In genomic region chr10:50422259-50422658, GRCh38 we compare ENCODE assay signal across 21 cellular contexts.
A peak's percentile ranks its signal among the peaks of the same experiment; 100 is the strongest.
DNase-seq lines count a peak whose midpoint lies in the region; ATAC-seq, FAIRE-seq and TF ChIP-seq lines count a peak whose summit lies in the region.
"Had no signal": no experiment of that assay in that cellular context is flagged by ENCODE, and none has a peak within 500 bp of the region (broad histone marks: within the 10 kb centered on the region; RNA-seq: fewer than 3 reads in every experiment).

No MANE protein-coding gene starts in this region.

- no peaks in the 10 kb centered on the region; the same call in 1 of the 3 replicates for H3K36me3 ChIP-seq in K562 (ENCODE audit: control insufficient read depth, insufficient read depth, low read length)
- no peaks in the 10 kb centered on the region for H3K36me3 ChIP-seq in lower lobe of right lung
- H3K36me3 ChIP-seq: ascending aorta, neutrophil, WERI-Rb-1 had no signal

- H3K9me3 ChIP-seq in K562 (replicated peaks; ENCODE audit: control insufficient read depth, insufficient read depth, low read depth, low read length) (no peaks in the 10 kb centered on the region), lower lobe of right lung (no peaks in the 10 kb centered on the region)
- H3K9me3 ChIP-seq: ascending aorta, neutrophil had no signal

- ATAC-seq in GM21529 (IDR thresholded peaks at IDR 0.05; ENCODE audit: unreplicated experiment), result peak; percentile 19
- no peak for ATAC-seq in K562
- no peak for ATAC-seq in lower lobe of right lung
- ATAC-seq in activated T-cell treated with anti-CD3 and anti-CD28 coated beads, Interleukin-2, amount 50 U/mL, for 4 hours, result no peak
- no peak for ATAC-seq in HG03354 (IDR thresholded peaks at IDR 0.05; ENCODE audit: poor library complexity, severe bottlenecking, unreplicated experiment)
- no peak for ATAC-seq in stimulated activated naive B cell treated with anti-CD40 and anti-IgM and Interleukin-4, amounts not matched to agents 10 μg/mL and 1 μg/mL and 100 μg/mL, for 72 hours (replicated peaks)
- ATAC-seq: stimulated activated memory B cell treated with anti-CD40 and anti-IgM and Interleukin-4, amounts not matched to agents 10 μg/mL and 1 μg/mL and 100 μg/mL, for 72 hours had no signal

- intact Hi-C loops in K562 (cut with micrococcal nuclease) (no loop called here), lower lobe of right lung (cut with DNase I) (no loop called here)

- H3K27ac ChIP-seq in K562 (ENCODE audit: extremely low read depth, low read depth, low read length) (no peak overlapping the region), lower lobe of right lung (peak overlapping the region; percentile 18)
- H3K27ac ChIP-seq: ascending aorta, neutrophil, WERI-Rb-1 had no signal

- in situ Hi-C loops in K562 (cut with MboI), result no loop called here

- DNase-seq in Ammon's horn (ENCODE audit: low spot score) (peak; percentile 86), K562 (ENCODE audit: extremely low read depth in 1 of 4, low spot score in 3 of 4) (no peak), lower lobe of right lung (no peak), islet precursor cell (no peak)
- DNase-seq in activated T-cell treated with anti-CD3 and anti-CD28 coated beads, Interleukin-2, amount 50 U/mL, for 4 hours, result no peak
- no peak for DNase-seq in stimulated activated naive B cell treated with anti-CD40 and anti-IgM and Interleukin-4, amounts not matched to agents 10 μg/mL and 1 μg/mL and 100 μg/mL, for 72 hours
- DNase-seq: activated CD4-positive, alpha-beta T cell treated with anti-CD3 and anti-CD28 coated beads, Interleukin-2, amount 50 U/mL, for 4 hours; activated naive CD4-positive, alpha-beta T cell treated with anti-CD3 and anti-CD28 coated beads for 36 hours; CD4-positive, alpha-beta memory T cell; EL; kidney glomerular epithelial cell; NCI-H1694 treated with DMSO at 0.1 percent for 48 hours; NCI-H510A; retina; trophoblast cell; WERI-Rb-1 had no signal

- no peak for TF ChIP-seq CTCF in K562 (IDR thresholded peaks at IDR 0.05 in 2 of 3, conservative IDR thresholded peaks at IDR 0.05 in 1 of 3; ENCODE audit: insufficient read depth in 2 of 3, low read depth in 1 of 3, low read length in 3 of 3)
- no peak for TF ChIP-seq CTCF in lower lobe of right lung (IDR thresholded peaks at IDR 0.05)

- H3K4me2 ChIP-seq in K562 (ENCODE audit: insufficient read depth, low read length), result no peak overlapping the region

- no peak for TF ChIP-seq RAD21 in K562 (CRISPR knock-in tag; conservative IDR thresholded peaks at IDR 0.05 in 1 of 2, IDR thresholded peaks at IDR 0.05 in 1 of 2)

- H3K9me1 ChIP-seq in K562 (ENCODE audit: control insufficient read depth, insufficient read depth, low read length), result no peaks in the 10 kb centered on the region

- no peak for TF ChIP-seq EP300 in K562 (IDR thresholded peaks at IDR 0.05; ENCODE audit: low read length)

- H3K36me3 Mint-ChIP-seq in activated T-cell treated with anti-CD3 and anti-CD28 coated beads, Interleukin-2, amount 50 U/mL, for 4 hours (ENCODE audit: insufficient read depth), result peaks cover 17% of the 10 kb centered on the region
- H3K36me3 Mint-ChIP-seq in stimulated activated naive B cell treated with anti-CD40 and anti-IgM and Interleukin-4, amounts not matched to agents 10 μg/mL and 1 μg/mL and 100 μg/mL, for 72 hours, result peaks cover 4 to 28% of the 10 kb centered on the region in 2 donors

- no peaks in the 10 kb centered on the region for H3K27me3 Mint-ChIP-seq in activated T-cell treated with anti-CD3 and anti-CD28 coated beads, Interleukin-2, amount 50 U/mL, for 4 hours (ENCODE audit: low read depth)
- no peaks in the 10 kb centered on the region for H3K27me3 Mint-ChIP-seq in stimulated activated naive B cell treated with anti-CD40 and anti-IgM and Interleukin-4, amounts not matched to agents 10 μg/mL and 1 μg/mL and 100 μg/mL, for 72 hours
- H3K27me3 Mint-ChIP-seq: CD4-positive, alpha-beta memory T cell; stimulated activated memory B cell treated with anti-CD40 and anti-IgM and Interleukin-4, amounts not matched to agents 10 μg/mL and 1 μg/mL and 100 μg/mL, for 72 hours had no signal

- H3K4me3 ChIP-seq in K562, result no peak overlapping the region
- H3K4me3 ChIP-seq in lower lobe of right lung, result no peak overlapping the region
- H3K4me3 ChIP-seq: ascending aorta had no signal

- CTCF ChIA-PET in K562 (lab: Yijun Ruan, JAX; ENCODE audit: low intra/inter-chr PET ratio), result interaction anchor here (1.6 kb wide), 1 partner anchor 202 kb away, joined by 4 read pairs; no protein-coding TSS in a partner anchor

- H3K4me1 Mint-ChIP-seq in activated T-cell treated with anti-CD3 and anti-CD28 coated beads, Interleukin-2, amount 50 U/mL, for 4 hours (ENCODE audit: low read depth), result peaks cover 37% of the 10 kb centered on the region
- H3K4me1 Mint-ChIP-seq in stimulated activated naive B cell treated with anti-CD40 and anti-IgM and Interleukin-4, amounts not matched to agents 10 μg/mL and 1 μg/mL and 100 μg/mL, for 72 hours, result peaks cover 30 to 43% of the 10 kb centered on the region in 2 donors

- no TSS peak for BruUV-seq in K562 (replicated peaks; lab: Mats Ljungman, UMichigan)

- H3K9ac ChIP-seq in K562 (ENCODE audit: insufficient read depth in 1 of 2, low read depth in 2 of 2, low read length in 2 of 2), result no peak overlapping the region

- WGBS in K562 (ENCODE audit: insufficient coverage, low coverage, missing lambda C conversion rate), result 52% methylated on average over 4 of the region's 4 CpGs

- no peak for FAIRE-seq in K562 (lab: Jason Lieb, UNC)

- H3K27me3 ChIP-seq in K562 (ENCODE audit: control insufficient read depth in 2 of 2, insufficient read depth in 2 of 2, low read length in 2 of 2) (no peaks in the 10 kb centered on the region), lower lobe of right lung (ENCODE audit: low read depth) (no peaks in the 10 kb centered on the region)
- H3K27me3 ChIP-seq: ascending aorta had no signal

- H4K20me1 ChIP-seq in K562 (replicated peaks; ENCODE audit: control insufficient read depth, insufficient read depth, low read length), result no peaks in the 10 kb centered on the region

- POLR2A ChIA-PET in K562 (lab: Yijun Ruan, JAX), result no interaction called here

- no peak overlapping the region for H3K4me3 Mint-ChIP-seq in activated T-cell treated with anti-CD3 and anti-CD28 coated beads, Interleukin-2, amount 50 U/mL, for 4 hours
- H3K4me3 Mint-ChIP-seq in stimulated activated naive B cell treated with anti-CD40 and anti-IgM and Interleukin-4, amounts not matched to agents 10 μg/mL and 1 μg/mL and 100 μg/mL, for 72 hours, result no peak overlapping the region
- H3K4me3 Mint-ChIP-seq: activated naive CD4-positive, alpha-beta T cell treated with anti-CD3 and anti-CD28 coated beads for 36 hours; stimulated activated memory B cell treated with anti-CD40 and anti-IgM and Interleukin-4, amounts not matched to agents 10 μg/mL and 1 μg/mL and 100 μg/mL, for 72 hours had no signal

- no peak overlapping the region for H3K27ac Mint-ChIP-seq in stimulated activated naive B cell treated with anti-CD40 and anti-IgM and Interleukin-4, amounts not matched to agents 10 μg/mL and 1 μg/mL and 100 μg/mL, for 72 hours
- H3K27ac Mint-ChIP-seq: activated naive CD4-positive, alpha-beta T cell treated with anti-CD3 and anti-CD28 coated beads for 36 hours; CD4-positive, alpha-beta memory T cell; stimulated activated memory B cell treated with anti-CD40 and anti-IgM and Interleukin-4, amounts not matched to agents 10 μg/mL and 1 μg/mL and 100 μg/mL, for 72 hours had no signal

- peaks cover 50% of the 10 kb centered on the region for H3K79me2 ChIP-seq in K562 (ENCODE audit: control insufficient read depth, insufficient read depth, low read length)

- no peak overlapping the region for H2AFZ ChIP-seq in K562 (ENCODE audit: low read depth, low read length)

- H3K9me3 Mint-ChIP-seq in activated T-cell treated with anti-CD3 and anti-CD28 coated beads, Interleukin-2, amount 50 U/mL, for 4 hours, result no peaks in the 10 kb centered on the region
- peaks cover 0 to 2% of the 10 kb centered on the region in 2 donors for H3K9me3 Mint-ChIP-seq in stimulated activated naive B cell treated with anti-CD40 and anti-IgM and Interleukin-4, amounts not matched to agents 10 μg/mL and 1 μg/mL and 100 μg/mL, for 72 hours
- H3K9me3 Mint-ChIP-seq: activated naive CD4-positive, alpha-beta T cell treated with anti-CD3 and anti-CD28 coated beads for 36 hours; CD4-positive, alpha-beta memory T cell; stimulated activated memory B cell treated with anti-CD40 and anti-IgM and Interleukin-4, amounts not matched to agents 10 μg/mL and 1 μg/mL and 100 μg/mL, for 72 hours had no signal

- H3K4me1 ChIP-seq in K562 (replicated peaks in 1 of 2; ENCODE audit: control insufficient read depth in 2 of 2, insufficient read depth in 2 of 2, low read length in 2 of 2), result peaks cover 5 to 29% of the 10 kb centered on the region in 2 experiments
- peaks cover 35% of the 10 kb centered on the region for H3K4me1 ChIP-seq in lower lobe of right lung

- no peak for TF ChIP-seq POLR2A in K562 (conservative IDR thresholded peaks at IDR 0.05)

TF ChIP-seq in K562, 482 proteins besides CTCF, POLR2A, EP300 and RAD21:
- TF ChIP-seq ZNF316 (IDR thresholded peaks at IDR 0.05), result peak; percentile 11; the same call in 1 of the 2 replicates
- TF ChIP-seq ZNF253 (CRISPR knock-in tag; conservative IDR thresholded peaks at IDR 0.05), result no peak
- TF ChIP-seq, protein P1, sequence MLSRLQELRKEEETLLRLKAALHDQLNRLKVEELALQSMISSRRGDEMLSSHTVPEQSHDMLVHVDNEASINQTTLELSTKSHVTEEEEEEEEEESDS (CRISPR knock-in tag; IDR thresholded peaks at IDR 0.05), result no peak
- 0 out of 2 replicates have a peak, but pooled peaks have one; percentile 9 for TF ChIP-seq C11orf30 (IDR thresholded peaks at IDR 0.05; ENCODE audit: low read depth)
- no peak for TF ChIP-seq GTF2E2 (tag; IDR thresholded peaks at IDR 0.05)
